ENCODE assay signal across 10 cellular contexts in the genomic region with DNA sequence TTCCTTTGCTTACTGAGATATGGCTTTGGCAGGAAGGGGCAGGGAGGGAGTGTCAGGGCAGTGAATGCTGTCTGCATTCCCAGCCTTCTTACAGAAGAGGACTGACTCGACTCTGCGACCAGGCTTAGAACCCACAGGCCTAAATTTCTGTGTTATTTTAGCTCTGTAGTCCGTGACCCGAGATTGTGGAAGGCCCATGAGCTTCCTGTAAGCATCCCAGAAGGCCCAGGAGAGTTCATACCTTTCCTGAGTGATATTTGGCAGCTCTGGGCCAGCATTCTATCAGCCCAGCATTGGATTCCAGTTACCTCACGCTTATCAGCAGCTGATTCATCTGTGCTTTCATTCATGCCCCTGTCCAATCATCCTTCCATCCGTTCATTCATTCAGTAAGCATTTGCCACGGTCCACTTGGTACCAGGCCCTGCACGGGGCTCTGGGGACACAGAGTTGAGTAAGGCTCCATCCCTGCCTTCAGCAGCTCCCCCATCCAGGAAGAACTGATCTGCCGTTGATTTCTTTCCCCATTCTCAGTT. TPM values are rescaled to one million over a fixed set of nuclear protein-coding genes. Genes with fewer than 3 reads are reported as not detected.
DNase-seq lines count a peak whose midpoint lies in the region; ATAC-seq and TF ChIP-seq lines count a peak whose summit lies in the region.
"Had no signal": no experiment of that assay in that cellular context is flagged by ENCODE, and none has a peak within 500 bp of the region (broad histone marks: within the 10 kb centered on the region; RNA-seq: fewer than 3 reads in every experiment).

No MANE protein-coding gene starts in this region.

- H3K36me3 ChIP-seq in BE2C (peaks cover 8% of the 10 kb centered on the region), esophagus (ENCODE audit: control insufficient read depth in 2 of 2, insufficient read depth in 2 of 2, low read length in 1 of 2) (peaks cover 3 to 21% of the 10 kb centered on the region in 2 donors)

- H3K27me3 ChIP-seq in BE2C (no peaks in the 10 kb centered on the region), esophagus (ENCODE audit: control insufficient read depth in 1 of 2, insufficient read depth in 2 of 2, low read length in 2 of 2) (no peaks in the 10 kb centered on the region)

- no peak overlapping the region for H3K4me3 Mint-ChIP-seq in osteocyte (ENCODE audit: unreplicated experiment)
- H3K4me3 Mint-ChIP-seq: activated CD8-positive, alpha-beta memory T cell treated with anti-CD3 and anti-CD28 coated beads, Interleukin-2, amount 10 ng/mL, durations not matched to agents 7 days and 5 days had no signal

- ATAC-seq in GM19035 (IDR thresholded peaks at IDR 0.05; ENCODE audit: unreplicated experiment): no peak
- ATAC-seq: activated CD8-positive, alpha-beta memory T cell treated with anti-CD3 and anti-CD28 coated beads, Interleukin-2, amount 10 ng/mL, durations not matched to agents 7 days and 5 days had no signal

- H3K9me3 Mint-ChIP-seq in osteocyte (ENCODE audit: unreplicated experiment): no peaks in the 10 kb centered on the region

- H3K27ac ChIP-seq in esophagus (ENCODE audit: low read depth in 2 of 2, low read length in 1 of 2): peak overlapping the region; percentile 2 to 50

- H3K27ac Mint-ChIP-seq in osteocyte (ENCODE audit: unreplicated experiment): peak overlapping the region; percentile 81
- H3K27ac Mint-ChIP-seq: activated CD8-positive, alpha-beta memory T cell treated with anti-CD3 and anti-CD28 coated beads, Interleukin-2, amount 10 ng/mL, durations not matched to agents 7 days and 5 days had no signal

- DNase-seq in BE2C: peak; percentile 51
- DNase-seq in NCI-H226: peak; percentile 100
- DNase-seq in osteocyte (ENCODE audit: extremely low spot score, unreplicated experiment): no peak
- DNase-seq in NCI-H1694 (lab: John Stamatoyannopoulos, UW): no peak
- DNase-seq in DMS53 (lab: John Stamatoyannopoulos, UW): no peak
- DNase-seq in SIG-M5 (lab: John Stamatoyannopoulos, UW): no peak
- DNase-seq: activated CD8-positive, alpha-beta memory T cell treated with anti-CD3 and anti-CD28 coated beads, Interleukin-2, amount 10 ng/mL, durations not matched to agents 7 days and 5 days; nucleus accumbens had no signal

- no peaks in the 10 kb centered on the region for H3K27me3 Mint-ChIP-seq in osteocyte (ENCODE audit: unreplicated experiment)
- H3K27me3 Mint-ChIP-seq: activated CD8-positive, alpha-beta memory T cell treated with anti-CD3 and anti-CD28 coated beads, Interleukin-2, amount 10 ng/mL, durations not matched to agents 7 days and 5 days had no signal

- no peak overlapping the region for H3K4me3 ChIP-seq in BE2C (ENCODE audit: low read depth, low read length)
- no peak overlapping the region for H3K4me3 ChIP-seq in esophagus (ENCODE audit: low read depth in 1 of 2, low read length in 2 of 2)

- WGBS in esophagus, 2 donors: 58 to 65% methylated on average over 9 of the region's 9 CpGs

- no peaks in the 10 kb centered on the region for H3K9me3 ChIP-seq in BE2C
- no peaks in the 10 kb centered on the region for H3K9me3 ChIP-seq in esophagus (ENCODE audit: control insufficient read depth in 2 of 2, insufficient read depth in 1 of 2, low read depth in 1 of 2, low read length in 1 of 2)

- TF ChIP-seq CTCF in BE2C (IDR thresholded peaks at IDR 0.05; ENCODE audit: low read depth, low read length) (no peak), osteocyte (IDR thresholded peaks at IDR 0.05) (no peak)

- peaks cover 24% of the 10 kb centered on the region for H3K36me3 Mint-ChIP-seq in osteocyte (ENCODE audit: unreplicated experiment)
- H3K36me3 Mint-ChIP-seq: activated CD8-positive, alpha-beta memory T cell treated with anti-CD3 and anti-CD28 coated beads, Interleukin-2, amount 10 ng/mL, durations not matched to agents 7 days and 5 days had no signal

- H3K4me1 ChIP-seq in BE2C (peaks cover 8% of the 10 kb centered on the region; the same call in 1 of the 2 replicates), esophagus (ENCODE audit: control insufficient read depth in 2 of 2, insufficient read depth in 2 of 2, low read length in 1 of 2) (no peaks in the 10 kb centered on the region)

- peaks cover 21% of the 10 kb centered on the region for H3K4me1 Mint-ChIP-seq in osteocyte (ENCODE audit: unreplicated experiment)

RNA-seq across cellular contexts. Expression of a gene that starts 28.2 kb away (rescaled TPM):
- 175 TPM for polyA plus RNA-seq in BE2C (2012; ENCODE audit: insufficient read depth, insufficient read length, low read depth)
- polyA plus RNA-seq in esophagus: 10 to 100 TPM; 40.2 to 65.9 TPM
- 43.5 and 45.1 TPM in 2 replicates for total RNA-seq in osteocyte

RNA-seq across cellular contexts. Expression of a gene that starts 52.5 kb away (rescaled TPM):
- 285 TPM for polyA plus RNA-seq in BE2C (2012; ENCODE audit: insufficient read depth, insufficient read length, low read depth)
- 100 to 1,000 TPM; 182 to 192 TPM for polyA plus RNA-seq in esophagus
- total RNA-seq in osteocyte: 261 and 282 TPM in 2 replicates

Comparison
In these comparisons a context has a peak if more than half of its experiments do, and no peak if none do; other contexts are left out.
1. DNase-seq: peak in BE2C (single experiment) and NCI-H226 (single experiment); none in osteocyte (single experiment), NCI-H1694 (single experiment), DMS53 (single experiment) and SIG-M5 (single experiment).